ENCODE assay signal across 8 cellular contexts in genomic region chr5:79235578-79236363, GRCh38. TPM values are rescaled to one million over a fixed set of nuclear protein-coding genes. Genes with fewer than 3 reads are reported as not detected.
DNase-seq lines count a peak whose midpoint lies in the region; ATAC-seq and TF ChIP-seq lines count a peak whose summit lies in the region.

A gene with protein sequence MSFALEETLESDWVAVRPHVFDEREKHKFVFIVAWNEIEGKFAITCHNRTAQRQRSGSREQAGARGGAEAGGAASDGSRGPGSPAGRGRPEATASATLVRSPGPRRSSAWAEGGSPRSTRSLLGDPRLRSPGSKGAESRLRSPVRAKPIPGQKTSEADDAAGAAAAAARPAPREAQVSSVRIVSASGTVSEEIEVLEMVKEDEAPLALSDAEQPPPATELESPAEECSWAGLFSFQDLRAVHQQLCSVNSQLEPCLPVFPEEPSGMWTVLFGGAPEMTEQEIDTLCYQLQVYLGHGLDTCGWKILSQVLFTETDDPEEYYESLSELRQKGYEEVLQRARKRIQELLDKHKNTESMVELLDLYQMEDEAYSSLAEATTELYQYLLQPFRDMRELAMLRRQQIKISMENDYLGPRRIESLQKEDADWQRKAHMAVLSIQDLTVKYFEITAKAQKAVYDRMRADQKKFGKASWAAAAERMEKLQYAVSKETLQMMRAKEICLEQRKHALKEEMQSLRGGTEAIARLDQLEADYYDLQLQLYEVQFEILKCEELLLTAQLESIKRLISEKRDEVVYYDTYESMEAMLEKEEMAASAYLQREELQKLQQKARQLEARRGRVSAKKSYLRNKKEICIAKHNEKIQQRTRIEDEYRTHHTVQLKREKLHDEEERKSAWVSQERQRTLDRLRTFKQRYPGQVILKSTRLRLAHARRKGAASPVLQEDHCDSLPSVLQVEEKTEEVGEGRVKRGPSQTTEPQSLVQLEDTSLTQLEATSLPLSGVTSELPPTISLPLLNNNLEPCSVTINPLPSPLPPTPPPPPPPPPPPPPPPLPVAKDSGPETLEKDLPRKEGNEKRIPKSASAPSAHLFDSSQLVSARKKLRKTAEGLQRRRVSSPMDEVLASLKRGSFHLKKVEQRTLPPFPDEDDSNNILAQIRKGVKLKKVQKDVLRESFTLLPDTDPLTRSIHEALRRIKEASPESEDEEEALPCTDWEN (plus strand): TSS chr5:79236131. CDS start chr5:79236651, 520 bp downstream.

- ATAC-seq in GM19463 (IDR thresholded peaks at IDR 0.05; ENCODE audit: unreplicated experiment) (peak; percentile 75), mucosa of descending colon (peak; percentile 93)

- peaks cover 32% of the 10 kb centered on the region for H3K4me1 ChIP-seq in CD8-positive, alpha-beta memory T cell (ENCODE audit: insufficient read depth, low read length)
- no peaks in the 10 kb centered on the region for H3K4me1 ChIP-seq in NT2/D1 (ENCODE audit: insufficient read depth, insufficient read length)
- peaks cover 8% of the 10 kb centered on the region for H3K4me1 ChIP-seq in mucosa of descending colon (ENCODE audit: low read depth)

- CTCF ChIA-PET in CD8-positive, alpha-beta memory T cell (lab: Charles Lee) = no interaction called here

- peak within 1 kb of the TSS; percentile 95 for H3K4me3 ChIP-seq in CD8-positive, alpha-beta memory T cell (ENCODE audit: low read length)
- peak within 1 kb of the TSS; percentile 66 for H3K4me3 ChIP-seq in HL-60 (replicated peaks; ENCODE audit: insufficient read depth, low read length)
- H3K4me3 ChIP-seq in NT2/D1 (ENCODE audit: insufficient read length, low read depth) = peak within 1 kb of the TSS; percentile 75
- peak within 1 kb of the TSS; percentile 77 for H3K4me3 ChIP-seq in epithelial cell of esophagus (ENCODE audit: low read length)
- peak within 1 kb of the TSS; percentile 64 for H3K4me3 ChIP-seq in mucosa of descending colon

- no peaks in the 10 kb centered on the region for H3K9me3 ChIP-seq in CD8-positive, alpha-beta memory T cell (ENCODE audit: low read length)
- no peaks in the 10 kb centered on the region for H3K9me3 ChIP-seq in NT2/D1 (ENCODE audit: insufficient read depth, low read length)
- no peaks in the 10 kb centered on the region for H3K9me3 ChIP-seq in mucosa of descending colon

- POLR2A ChIA-PET in CD8-positive, alpha-beta memory T cell (lab: Charles Lee) = interaction anchor here (0.6 to 1.8 kb wide), 6 partner anchors 15 to 875 kb away, joined by 3 to 6 read pairs (median 4); partner anchors contain the start of genes ARSB, HOMER1 and SCAMP1

- peak within 1 kb of the TSS; percentile 94 for H3K27ac ChIP-seq in CD8-positive, alpha-beta memory T cell (ENCODE audit: low read depth, low read length)
- peak within 1 kb of the TSS; percentile 60 for H3K27ac ChIP-seq in HL-60 (replicated peaks)

- no peaks in the 10 kb centered on the region for H3K27me3 ChIP-seq in CD8-positive, alpha-beta memory T cell (ENCODE audit: insufficient read depth, low read length, poor library complexity, severe bottlenecking)
- H3K27me3 ChIP-seq in HL-60 (ENCODE audit: insufficient read depth, poor library complexity, severe bottlenecking) = no peaks in the 10 kb centered on the region
- H3K27me3 ChIP-seq in NT2/D1 (ENCODE audit: insufficient read depth, insufficient read length) = peaks cover 7% of the 10 kb centered on the region

- H3K36me3 ChIP-seq in CD8-positive, alpha-beta memory T cell (ENCODE audit: insufficient read depth, low read length) = no peaks in the 10 kb centered on the region
- H3K36me3 ChIP-seq in NT2/D1 (ENCODE audit: insufficient read depth, insufficient read length, low read length) (no peaks in the 10 kb centered on the region), mucosa of descending colon (ENCODE audit: low read depth) (no peaks in the 10 kb centered on the region)

- peak within 1 kb of the TSS; percentile 83 for H3K9ac ChIP-seq in NT2/D1 (ENCODE audit: insufficient read length, low read depth)

- intact Hi-C loops in mucosa of descending colon (cut with DNase I, micrococcal nuclease) = no loop called here

- DNase-seq in CD8-positive, alpha-beta memory T cell = peak; percentile 79 to 92 (median 81)
- peak; percentile 23 to 61 for DNase-seq in HL-60 (ENCODE audit: low read depth in 1 of 2, low spot score in 1 of 2)
- peak; percentile 51 for DNase-seq in NT2/D1 (ENCODE audit: low read depth, low spot score)
- DNase-seq in activated T-cell treated with anti-CD3 and anti-CD28 coated beads for 1 hour (ENCODE audit: low read depth) = peak; percentile 72
- DNase-seq in epithelial cell of esophagus (ENCODE audit: low read depth) = peak; percentile 84
- peak; percentile 90 to 92 (median 90) for DNase-seq in mucosa of descending colon
- DNase-seq in stimulated activated CD8-positive, alpha-beta memory T cell treated with anti-CD3 and anti-CD28 coated beads, Interleukin-4, amount 100 ng/mL, for 1 hour (ENCODE audit: low read depth in 2 of 2, low spot score in 1 of 2) = peak; percentile 50 to 67

- H3K4me3 Mint-ChIP-seq in CD8-positive, alpha-beta memory T cell = peak within 1 kb of the TSS; percentile 93 to 99 (median 97)

- H3K4me1 Mint-ChIP-seq in CD8-positive, alpha-beta memory T cell = peaks cover 28 to 34% (median 33%) of the 10 kb centered on the region in 3 donors

- no peaks in the 10 kb centered on the region for H3K27me3 Mint-ChIP-seq in CD8-positive, alpha-beta memory T cell

- no peaks in the 10 kb centered on the region for H3K9me3 Mint-ChIP-seq in CD8-positive, alpha-beta memory T cell

- peaks cover 3 to 27% (median 5%) of the 10 kb centered on the region in 3 donors for H3K36me3 Mint-ChIP-seq in CD8-positive, alpha-beta memory T cell

- TF ChIP-seq CTCF in HL-60 (IDR thresholded peaks at IDR 0.05; ENCODE audit: insufficient read depth, low read length) (no peak), epithelial cell of esophagus (IDR thresholded peaks at IDR 0.05; ENCODE audit: insufficient read depth, low read depth, low read length, missing control alignments) (peak; percentile 7), mucosa of descending colon (IDR thresholded peaks at IDR 0.05) (no peak)

- peak within 1 kb of the TSS; percentile 92 to 100 (median 98) for H3K27ac Mint-ChIP-seq in CD8-positive, alpha-beta memory T cell

RNA-seq across cellular contexts. Expression of the gene that starts here (rescaled TPM):
- 1 to 10 TPM; 7.6 TPM for total RNA-seq in CD8-positive, alpha-beta memory T cell
- 5.1 TPM for polyA plus RNA-seq in CD8-positive, alpha-beta memory T cell
- total RNA-seq in mucosa of descending colon = 10 to 100 TPM in 1 of 3 donors, 1 to 10 TPM in 2; 6.4 to 55.9 (median 8.8) TPM

Comparison
In these comparisons a context has a peak if more than half of its experiments do, and no peak if none do; other contexts are left out.
1. Peak in every context shown above with its lines: DNase-seq, ATAC-seq, H3K4me3 ChIP-seq and H3K27ac ChIP-seq.